Comparison of ENCODE assay signal across 12 cellular contexts in the genomic region with DNA sequence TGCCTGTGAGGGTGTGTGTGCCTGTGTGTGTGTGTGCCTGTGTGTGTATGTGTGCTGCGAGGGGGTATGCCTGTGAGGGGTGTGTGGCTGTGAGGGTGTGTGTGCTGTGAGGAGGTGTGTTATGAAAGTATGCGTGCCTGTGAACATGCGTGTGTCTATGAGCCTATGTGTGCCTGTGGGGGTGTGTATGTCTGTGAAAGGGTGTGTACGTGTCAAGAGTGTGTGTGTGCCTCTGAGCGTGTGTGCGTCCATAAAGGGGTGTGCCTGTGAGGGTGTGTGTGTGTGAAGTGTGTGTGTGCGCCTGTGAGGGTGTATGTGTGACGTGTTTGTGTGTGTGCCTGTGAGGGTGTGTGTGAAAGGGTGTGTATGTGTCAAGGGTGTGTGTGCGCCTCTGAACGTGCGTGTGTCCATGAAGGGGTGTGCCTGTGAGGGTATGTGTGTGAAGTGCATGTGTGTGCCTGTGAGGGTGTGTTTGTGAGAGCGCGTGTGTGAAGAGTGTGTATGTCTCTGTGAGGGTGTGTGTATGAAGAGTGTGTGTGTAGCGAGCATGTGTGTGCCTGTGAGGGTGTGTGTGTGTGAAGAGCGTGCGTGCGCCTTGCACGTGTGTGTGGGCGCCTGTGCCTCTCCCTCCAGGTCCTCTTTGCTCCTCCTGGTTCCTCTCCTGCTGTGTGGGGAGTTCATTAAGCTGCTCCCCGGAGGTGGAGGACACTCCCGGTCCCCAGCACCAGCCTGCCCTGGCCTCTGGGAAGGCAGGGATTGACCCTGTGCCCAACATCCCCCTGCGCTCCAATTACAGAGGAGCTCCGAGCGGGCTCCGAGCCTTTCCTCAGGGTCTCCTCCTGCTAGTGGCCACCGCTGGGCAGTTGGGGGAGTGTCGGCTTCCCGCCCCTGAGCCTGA. TPM values are rescaled to one million over a fixed set of nuclear protein-coding genes. Genes with fewer than 3 reads are reported as not detected.
"Had no signal": no experiment of that assay in that cellular context is flagged by ENCODE, and none has a peak within 500 bp of the region (broad histone marks: within the 10 kb centered on the region; RNA-seq: fewer than 3 reads in every experiment).

No MANE protein-coding gene starts in this region.

- H2AFZ ChIP-seq: hepatocyte had no signal

- H3K9me3 ChIP-seq: adrenal gland, body of pancreas, lower lobe of right lung, neutrophil, sigmoid colon, suprapubic skin, upper lobe of right lung had no signal

- H3K4me3 ChIP-seq: adrenal gland, body of pancreas, coronary artery, hepatocyte, lower lobe of right lung, sigmoid colon, suprapubic skin, upper lobe of right lung had no signal

- H3K79me2 ChIP-seq: hepatocyte had no signal

- H3K36me3 Mint-ChIP-seq: mesothelial cell of epicardium had no signal

- H3K4me3 Mint-ChIP-seq: mesothelial cell of epicardium had no signal

- H3K27ac Mint-ChIP-seq: activated T-helper 2 cell treated with anti-CD3 and anti-CD28 coated beads, Interferon-gamma antibody, Interleukin-2, Interleukin-4, amounts not matched to agents 10 μg/mL and 5 μg/mL and 100 μg/mL, durations not matched to agents 14 hours and 24 hours and 36 hours; mesothelial cell of epicardium had no signal

- H3K9me3 Mint-ChIP-seq: activated T-helper 2 cell treated with anti-CD3 and anti-CD28 coated beads, Interferon-gamma antibody, Interleukin-2, Interleukin-4, amounts not matched to agents 10 μg/mL and 5 μg/mL and 100 μg/mL, durations not matched to agents 14 hours and 24 hours and 36 hours; mesothelial cell of epicardium had no signal

- H3K4me2 ChIP-seq: hepatocyte had no signal

- H3K27ac ChIP-seq: adrenal gland, body of pancreas, coronary artery, hepatocyte, lower lobe of right lung, neutrophil, sigmoid colon, suprapubic skin, upper lobe of right lung had no signal

- H3K36me3 ChIP-seq: adrenal gland, lower lobe of right lung, neutrophil, sigmoid colon, suprapubic skin, upper lobe of right lung had no signal

- DNase-seq: sigmoid colon had no signal

- H3K4me1 ChIP-seq: adrenal gland, body of pancreas, lower lobe of right lung, sigmoid colon, suprapubic skin, upper lobe of right lung had no signal

- H3K27me3 ChIP-seq: adrenal gland had no signal

RNA-seq across cellular contexts. Expression of gene CACNA1I, which starts 53.3 kb away (rescaled TPM):
- total RNA-seq: myocyte had no signal
